ENCODE assay signal across 8 cellular contexts in the genomic region with DNA sequence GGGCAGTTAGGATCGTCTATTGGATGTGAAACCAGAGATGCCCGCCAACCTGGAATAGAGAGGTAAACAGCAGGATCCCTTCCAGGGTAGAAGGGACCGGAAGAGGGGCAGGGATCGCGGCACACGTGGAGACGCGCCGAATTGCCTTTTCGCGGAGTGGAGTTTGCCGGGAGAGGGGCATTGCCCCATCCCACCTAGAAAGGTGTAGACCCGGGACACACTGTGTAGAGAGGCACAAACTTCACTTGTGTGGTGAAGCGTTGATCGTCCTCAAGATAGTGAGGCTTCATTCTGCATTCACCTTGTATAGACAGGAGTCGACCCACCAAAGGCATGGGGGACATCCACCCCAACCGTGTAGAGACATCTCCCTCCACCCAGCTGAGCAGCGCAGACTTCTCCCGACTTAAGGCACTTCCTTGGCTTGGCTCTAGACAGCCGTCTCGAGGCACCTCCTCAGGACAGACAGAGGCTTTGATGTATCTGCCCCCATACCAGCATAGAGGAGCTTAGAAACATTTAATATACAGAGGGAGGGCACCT. TPM values are rescaled to one million over a fixed set of nuclear protein-coding genes. Genes with fewer than 3 reads are reported as not detected.
A peak's percentile ranks its signal among the peaks of the same experiment; 100 is the strongest.
DNase-seq lines count a peak whose midpoint lies in the region; ATAC-seq, FAIRE-seq and TF ChIP-seq lines count a peak whose summit lies in the region.

No MANE protein-coding gene starts in this region.

- H3K36me3 Mint-ChIP-seq in naive thymus-derived CD4-positive, alpha-beta T cell = peaks cover 0 to 24% (median 0%) of the 10 kb centered on the region in 5 donors

- H3K27ac ChIP-seq in Peyer's patch = peak overlapping the region; percentile 81 to 88 (median 84)
- H3K27ac ChIP-seq in H1 (ENCODE audit: low read depth, low read length) = peak overlapping the region; percentile 79
- peak overlapping the region; percentile 82 for H3K27ac ChIP-seq in naive thymus-derived CD4-positive, alpha-beta T cell (ENCODE audit: low read depth, low read length)

- FAIRE-seq in H1 (lab: Jason Lieb, UNC) (no peak), frontal cortex (lab: Jason Lieb, UNC) (no peak)

- H3K9ac ChIP-seq in H1 (replicated peaks in 1 of 4; ENCODE audit: extremely low read depth in 1 of 4, low read depth in 3 of 4, low read length in 3 of 4) = peak overlapping the region; percentile 77 to 99 (median 84)

- intact Hi-C loops in naive thymus-derived CD4-positive, alpha-beta T cell (cut with micrococcal nuclease) = loop anchor here (1.0 to 5.0 kb wide), 12 partner anchors 90 to 848 kb away; partner anchors contain the start of genes APEX2 (in 2 of the 2), FAM120C (in 2 of the 2), MAGED2 (in 2 of the 2) and PHF8 (in 2 of the 2)

- 3% methylated on average over 17 of the region's 21 CpGs; no CpG with 5 or more reads in 1 of the 2 experiments for WGBS in H1 (ENCODE audit: extremely low coverage in 1 of 2, insufficient coverage in 1 of 2, insufficient read length in 1 of 2, insufficient replicate concordance in 2 of 2, low coverage in 1 of 2, low lambda C conversion rate in 2 of 2, missing lambda C conversion rate in 1 of 2), 2 experiments

- H3K4me3 Mint-ChIP-seq in naive thymus-derived CD4-positive, alpha-beta T cell = peak overlapping the region; percentile 87 to 97 (median 94)

- no peak overlapping the region for H3K4ac ChIP-seq in H1 (replicated peaks; ENCODE audit: insufficient read length, low read depth, low read length)

- TF ChIP-seq RAD21 in H1 (IDR thresholded peaks at IDR 0.05 in 1 of 2, conservative IDR thresholded peaks at IDR 0.05 in 1 of 2; ENCODE audit: low read depth in 2 of 2, low read length in 2 of 2) = no peak

- peaks cover 12 to 45% of the 10 kb centered on the region in 2 experiments; a peak in 3 of 4 replicates for H3K79me2 ChIP-seq in H1 (ENCODE audit: control insufficient read depth in 1 of 2, insufficient read depth in 2 of 2, low read length in 2 of 2)

- H3K27me3 ChIP-seq in Peyer's patch (no peaks in the 10 kb centered on the region), H1 (replicated peaks in 1 of 4; ENCODE audit: control insufficient read depth in 3 of 4, extremely low read depth in 1 of 4, insufficient read depth in 3 of 4, low read length in 3 of 4) (no peaks in the 10 kb centered on the region)
- H3K27me3 ChIP-seq in naive thymus-derived CD4-positive, alpha-beta T cell (ENCODE audit: control insufficient read depth in 2 of 2, insufficient read depth in 2 of 2, low read length in 2 of 2) = no peaks in the 10 kb centered on the region

- TF ChIP-seq CTCF in Peyer's patch (IDR thresholded peaks at IDR 0.05) (no peak), H1 (IDR thresholded peaks at IDR 0.05; ENCODE audit: control extremely low read depth in 1 of 3, insufficient read depth in 1 of 3, low read depth in 1 of 3, low read length in 3 of 3) (no peak)

- POLR2A ChIA-PET in H1 (lab: Charles Lee; ENCODE audit: partially characterized antibody) = interaction anchor here (0.5 to 2.3 kb wide), 12 partner anchors 9 to 277 kb away, joined by 3 to 8 read pairs (median 4); partner anchors contain the start of genes MAGED2 and TSR2
- POLR2A ChIA-PET in naive thymus-derived CD4-positive, alpha-beta T cell (lab: Charles Lee) = interaction anchor here (0.7 to 3.2 kb wide), 8 partner anchors 39 to 631 kb away, joined by 3 to 21 read pairs (median 8); partner anchors contain the start of genes FAM120C, PHF8 and TSR2

- H2BK120ac ChIP-seq in H1 (replicated peaks; ENCODE audit: low read depth, low read length) = no peak overlapping the region

- H3K18ac ChIP-seq in H1 (ENCODE audit: extremely low read depth, low read length) = no peak overlapping the region; the same call in 1 of the 2 replicates

- peak overlapping the region; percentile 87 to 99 (median 93) for H3K27ac Mint-ChIP-seq in naive thymus-derived CD4-positive, alpha-beta T cell

- H2BK15ac ChIP-seq in H1 (ENCODE audit: low read length) = no peak overlapping the region

- no peak overlapping the region for H3K23ac ChIP-seq in H1 (ENCODE audit: insufficient read length)

- ATAC-seq in GM18498 (IDR thresholded peaks at IDR 0.05; ENCODE audit: unreplicated experiment) (peak; percentile 36), HG02571 (IDR thresholded peaks at IDR 0.05; ENCODE audit: unreplicated experiment) (peak; percentile 38)
- peak; percentile 16 for ATAC-seq in naive thymus-derived CD4-positive, alpha-beta T cell

- H3K27me3 Mint-ChIP-seq in naive thymus-derived CD4-positive, alpha-beta T cell = no peaks in the 10 kb centered on the region

- no peak overlapping the region for H3K14ac ChIP-seq in H1 (ENCODE audit: insufficient read length)

- CTCF ChIA-PET in H1 (lab: Charles Lee; ENCODE audit: partially characterized antibody) = no interaction called here
- CTCF ChIA-PET in naive thymus-derived CD4-positive, alpha-beta T cell (lab: Charles Lee) = no interaction called here

- H3K9me3 Mint-ChIP-seq in naive thymus-derived CD4-positive, alpha-beta T cell = peaks cover 0 to 16% (median 0%) of the 10 kb centered on the region in 11 donors

- peak overlapping the region; percentile 79 for H4K91ac ChIP-seq in H1 (replicated peaks; ENCODE audit: insufficient read length, low read length)

- H3K4me1 ChIP-seq in Peyer's patch (peaks cover 0 to 10% (median 3%) of the 10 kb centered on the region in 4 donors), H1 (replicated peaks in 1 of 4; ENCODE audit: control insufficient read depth in 3 of 4, insufficient read depth in 4 of 4, low read length in 3 of 4) (peaks cover 0 to 3% (median 1%) of the 10 kb centered on the region in 4 experiments; a peak in 2 of 7 replicates)
- H3K4me1 ChIP-seq in naive thymus-derived CD4-positive, alpha-beta T cell (ENCODE audit: control insufficient read depth in 2 of 2, insufficient read depth in 2 of 2, low read length in 2 of 2) = peaks cover 17 to 31% of the 10 kb centered on the region in 2 donors

- peaks cover 10 to 48% (median 34%) of the 10 kb centered on the region in 7 donors for H3K4me1 Mint-ChIP-seq in naive thymus-derived CD4-positive, alpha-beta T cell

- H2BK12ac ChIP-seq in H1 (ENCODE audit: low read depth, low read length) = peak overlapping the region; percentile 9; the same call in 1 of the 2 replicates

- no peak overlapping the region for H2BK20ac ChIP-seq in H1 (ENCODE audit: low read length)

- H2BK5ac ChIP-seq in H1 (ENCODE audit: low read depth, low read length) = peak overlapping the region; percentile 89

- no peak for TF ChIP-seq POLR2A in Peyer's patch (IDR thresholded peaks at IDR 0.05)
- no peak; a peak in 1 of 3 replicates for TF ChIP-seq POLR2A in H1 (IDR thresholded peaks at IDR 0.05; ENCODE audit: control extremely low read depth in 1 of 2, low read depth in 2 of 2, low read length in 2 of 2)

- H2AK5ac ChIP-seq in H1 (ENCODE audit: low read depth, low read length) = 0 out of 2 replicates have a peak overlapping the region, but pooled peaks have one; percentile 24

- H4K5ac ChIP-seq in H1 (ENCODE audit: insufficient read length, low read depth, low read length) = peak overlapping the region; percentile 83

- no peak for TF ChIP-seq EP300 in H1 (IDR thresholded peaks at IDR 0.05; ENCODE audit: borderline replicate concordance in 1 of 2, low read depth in 2 of 2, low read length in 2 of 2)

- DNase-seq in Peyer's patch (no peak), H1 (ENCODE audit: low read depth in 1 of 2, low spot score in 2 of 2) (no peak), cortex of kidney (lab: John Stamatoyannopoulos, UW) (no peak), frontal cortex (ENCODE audit: low spot score in 2 of 2) (no peak)
- peak in 1 of 9 donors; percentile 10 for DNase-seq in naive thymus-derived CD4-positive, alpha-beta T cell
- no peak for DNase-seq in effector CD8-positive, alpha-beta T cell (lab: John Stamatoyannopoulos, UW)

- peak overlapping the region; percentile 22; the same call in 1 of the 2 replicates for H4K8ac ChIP-seq in H1 (ENCODE audit: extremely low read depth, insufficient read depth, low read length)

- H3K4me2 ChIP-seq in H1 (ENCODE audit: insufficient read depth in 1 of 2, low read depth in 2 of 2, low read length in 2 of 2) = peak overlapping the region; percentile 89 to 92

- H3K79me1 ChIP-seq in H1 (ENCODE audit: low read depth, low read length) = no peaks in the 10 kb centered on the region

- H3K9me3 ChIP-seq in Peyer's patch (no peaks in the 10 kb centered on the region), H1 (ENCODE audit: insufficient read depth in 2 of 2, low read depth in 1 of 2, low read length in 1 of 2) (no peaks in the 10 kb centered on the region)
- no peaks in the 10 kb centered on the region for H3K9me3 ChIP-seq in naive thymus-derived CD4-positive, alpha-beta T cell (ENCODE audit: control insufficient read depth in 2 of 3, low read length in 3 of 3)

- peak overlapping the region; percentile 22; the same call in 1 of the 2 replicates for H2AFZ ChIP-seq in H1 (ENCODE audit: low read length)

- peaks cover 0 to 3% of the 10 kb centered on the region in 2 experiments for H4K20me1 ChIP-seq in H1 (replicated peaks in 1 of 2; ENCODE audit: control insufficient read depth in 1 of 2, insufficient read depth in 2 of 2, low read length in 2 of 2)

- H3K36me3 ChIP-seq in Peyer's patch = no peaks in the 10 kb centered on the region
- H3K36me3 ChIP-seq in H1 (ENCODE audit: control insufficient read depth in 2 of 4, insufficient read depth in 4 of 4, low read length in 3 of 4) = peaks cover 0 to 16% (median 7%) of the 10 kb centered on the region in 4 experiments; a peak in 5 of 8 replicates
- no peaks in the 10 kb centered on the region for H3K36me3 ChIP-seq in naive thymus-derived CD4-positive, alpha-beta T cell (ENCODE audit: control insufficient read depth in 2 of 3, insufficient read depth in 3 of 3, low read length in 3 of 3)

- H3K4me3 ChIP-seq in Peyer's patch (peak overlapping the region; percentile 56 to 83 (median 68)), H1 (ENCODE audit: extremely low read depth in 1 of 4, insufficient read depth in 2 of 4, low read depth in 3 of 4, low read length in 4 of 4) (peak overlapping the region; percentile 88 to 99 (median 98))
- peak overlapping the region; percentile 82 for H3K4me3 ChIP-seq in naive thymus-derived CD4-positive, alpha-beta T cell (ENCODE audit: low read length)

- H3K23me2 ChIP-seq in H1 (ENCODE audit: low read depth, low read length) = peaks cover 3% of the 10 kb centered on the region; the same call in 1 of the 2 replicates

- peak overlapping the region; percentile 70 for H3K56ac ChIP-seq in H1 (replicated peaks; ENCODE audit: insufficient read length, low read depth, low read length)

RNA-seq across cellular contexts. Expression of gene GNL3L, which starts 0.4 kb away (rescaled TPM):
- total RNA-seq in Peyer's patch (10 to 100 TPM; 31.0 to 47.2 (median 38.2) TPM), frontal cortex (19.2 TPM)
- 70.6 and 71.2 TPM in 2 replicates for total RNA-seq in H1 (2021; fragmentation: NEBNext Ultra II Directional; extraction: Animal tissue kit (Norgen Biotek cat#: 25700))
- 19.1 and 20.4 TPM in 2 replicates for polyA plus RNA-seq in H1 (2011; rRNA removed)
- polyA plus RNA-seq in H1 (2011; cell fraction: cytosol; rRNA removed) = 23.1 TPM
- polyA plus RNA-seq in H1 (2011; cell fraction: nucleus; rRNA removed) = 26.3 TPM
- 21.9 to 29.3 TPM (median 28.8 TPM) in 4 replicates for polyA plus RNA-seq in H1 (2012, experiment 1 of 2)
- polyA plus RNA-seq in H1 (2012, experiment 2 of 2) = 19.1 TPM
- 25.4 TPM for polyA plus RNA-seq in H1 (2013, experiment 1 of 2)
- 22.3 TPM for polyA plus RNA-seq in H1 (2013, experiment 2 of 2)
- polyA minus RNA-seq in H1 (2011; rRNA and poly(A)+ RNA removed) = 61.9 and 66.7 TPM in 2 replicates
- 41.2 TPM for polyA minus RNA-seq in H1 (2011; cell fraction: cytosol; rRNA and poly(A)+ RNA removed)
- 31.9 TPM for polyA minus RNA-seq in H1 (2011; cell fraction: nucleus; rRNA and poly(A)+ RNA removed)
- 10 to 100 TPM; 32.8 to 55.4 (median 41.8) TPM for total RNA-seq in naive thymus-derived CD4-positive, alpha-beta T cell
- 10 to 100 TPM; 32.9 to 60.9 TPM for polyA plus RNA-seq in naive thymus-derived CD4-positive, alpha-beta T cell

RNA-seq across cellular contexts. Expression of gene FGD1, which starts 34.4 kb away (rescaled TPM):
- total RNA-seq in Peyer's patch = 1 to 10 TPM in 3 of 4 donors, under 1 TPM in 1; 0.88 to 9.9 (median 4.7) TPM
- 33.8 and 34.9 TPM in 2 replicates for total RNA-seq in H1 (2021; fragmentation: NEBNext Ultra II Directional; extraction: Animal tissue kit (Norgen Biotek cat#: 25700))
- polyA plus RNA-seq in H1 (2011; rRNA removed) = 6.8 and 10.4 TPM in 2 replicates
- polyA plus RNA-seq in H1 (2011; cell fraction: cytosol; rRNA removed) = 6.1 TPM
- polyA plus RNA-seq in H1 (2011; cell fraction: nucleus; rRNA removed) = 15.1 TPM
- 20.3 to 25.8 TPM (median 23.9 TPM) in 4 replicates for polyA plus RNA-seq in H1 (2012, experiment 1 of 2)
- polyA plus RNA-seq in H1 (2012, experiment 2 of 2) = 25.0 TPM
- polyA plus RNA-seq in H1 (2013, experiment 1 of 2) = 20.7 TPM
- 20.8 TPM for polyA plus RNA-seq in H1 (2013, experiment 2 of 2)
- 6.8 and 9.6 TPM in 2 replicates for polyA minus RNA-seq in H1 (2011; rRNA and poly(A)+ RNA removed)
- polyA minus RNA-seq in H1 (2011; cell fraction: cytosol; rRNA and poly(A)+ RNA removed) = 14.6 TPM
- polyA minus RNA-seq in H1 (2011; cell fraction: nucleus; rRNA and poly(A)+ RNA removed) = 7.5 TPM
- total RNA-seq in naive thymus-derived CD4-positive, alpha-beta T cell = under 1 TPM in 2 of 5 experiments, not detected in 3; 0.07 to 0.11 TPM
- polyA plus RNA-seq in naive thymus-derived CD4-positive, alpha-beta T cell = 1 to 10 TPM; 1.0 to 1.1 TPM
- 9.4 TPM for total RNA-seq in frontal cortex
